Comparison of ENCODE assay signal across 12 cellular contexts in genomic region chr4:184167576-184167975, GRCh38. TPM values are rescaled to one million over a fixed set of nuclear protein-coding genes. Genes with fewer than 3 reads are reported as not detected.
DNase-seq lines count a peak whose midpoint lies in the region; ATAC-seq and TF ChIP-seq lines count a peak whose summit lies in the region.
"Had no signal": no experiment of that assay in that cellular context is flagged by ENCODE, and none has a peak within 500 bp of the region (broad histone marks: within the 10 kb centered on the region; RNA-seq: fewer than 3 reads in every experiment).

No MANE protein-coding gene starts in this region.

- H3K27me3 ChIP-seq in smooth muscle cell (ENCODE audit: low read depth) = peaks cover 21% of the 10 kb centered on the region
- H3K27me3 ChIP-seq: BE2C had no signal

- H3K4me1 ChIP-seq in smooth muscle cell (ENCODE audit: low read depth) = peaks cover 3% of the 10 kb centered on the region

- no peak overlapping the region for H3K27ac ChIP-seq in smooth muscle cell (ENCODE audit: low read depth)

- no peaks in the 10 kb centered on the region for H3F3A ChIP-seq in smooth muscle cell (ENCODE audit: low read depth)

- intact Hi-C loops in sciatic nerve (cut with DNase I) = loop anchor here (5.0 to 10.0 kb wide), 2 partner anchors 325 to 443 kb away; no protein-coding TSS in a partner anchor

- ATAC-seq in GM18520 (IDR thresholded peaks at IDR 0.05; ENCODE audit: unreplicated experiment) (peak; percentile 65), GM21717 (IDR thresholded peaks at IDR 0.05; ENCODE audit: unreplicated experiment) (peak; percentile 77), HG03342 (IDR thresholded peaks at IDR 0.05; ENCODE audit: unreplicated experiment) (peak; percentile 92), sciatic nerve (no peak)

- TF ChIP-seq CTCF in smooth muscle cell (IDR thresholded peaks at IDR 0.05; ENCODE audit: borderline replicate concordance, insufficient read depth, poor library complexity, severe bottlenecking) = no peak

- WGBS in smooth muscle cell (ENCODE audit: low lambda C conversion rate) = 37% methylated on average over 9 of the region's 9 CpGs

- no peak overlapping the region for H3K4me2 ChIP-seq in smooth muscle cell

- no peak overlapping the region for H2AFZ ChIP-seq in smooth muscle cell (ENCODE audit: low read depth)

- DNase-seq in iPS DF 19.7 (ENCODE audit: low read depth, low spot score) (peak; percentile 69), smooth muscle cell (lab: John Stamatoyannopoulos, UW; ENCODE audit: unreplicated experiment) (no peak), sciatic nerve (ENCODE audit: low spot score) (no peak), NCI-H774 (lab: John Stamatoyannopoulos, UW) (no peak)
- no peak for DNase-seq in activated effector memory CD4-positive, alpha-beta T cell treated with Interleukin-2 at 50 U/mL for 16 hours
- DNase-seq: BE2C, posterior cingulate gyrus, SHP77 treated with DMSO at 0.1 percent for 48 hours had no signal

- no peaks in the 10 kb centered on the region for H3K9me3 ChIP-seq in smooth muscle cell (replicated peaks; ENCODE audit: low read depth)
- H3K9me3 ChIP-seq: BE2C had no signal

- no peaks in the 10 kb centered on the region for H3K79me2 ChIP-seq in smooth muscle cell (ENCODE audit: low read depth)

- H3K4me3 ChIP-seq in smooth muscle cell = no peak overlapping the region
- H3K4me3 ChIP-seq: K562 had no signal

- H3K9ac ChIP-seq in smooth muscle cell (ENCODE audit: low read depth) = no peak overlapping the region

- H4K20me1 ChIP-seq in smooth muscle cell (ENCODE audit: low read depth) = no peaks in the 10 kb centered on the region

- no peaks in the 10 kb centered on the region for H3K36me3 ChIP-seq in smooth muscle cell (ENCODE audit: low read depth)
- H3K36me3 ChIP-seq: BE2C had no signal

RNA-seq across cellular contexts. Expression of gene ENPP6, which starts 50.1 kb away (rescaled TPM):
- total RNA-seq in smooth muscle cell (1.6 TPM in 1 of 2 replicates, not detected in the other), sciatic nerve (24.6 TPM)
- polyA plus RNA-seq in smooth muscle cell = not detected in 2 replicates
- polyA plus RNA-seq: K562 had no signal
